In the genomic region with DNA sequence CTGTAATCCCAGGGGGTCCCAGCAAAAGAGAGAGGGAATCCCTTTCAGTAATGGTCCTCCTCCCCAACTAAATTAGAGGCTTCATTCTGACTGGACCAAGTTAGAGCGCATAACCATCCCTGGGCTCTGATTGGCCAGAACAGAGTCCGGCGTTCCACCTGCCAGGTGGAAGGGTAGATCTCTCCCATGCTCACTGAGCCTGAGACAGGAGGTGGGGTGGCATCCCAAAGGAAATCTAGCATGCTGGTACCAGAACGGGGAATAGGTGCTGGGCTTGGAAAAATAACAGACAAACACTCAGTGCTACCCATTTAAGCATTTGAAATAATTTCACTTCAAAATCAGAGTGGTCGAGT, we compare ENCODE assay signal across 19 cellular contexts. TPM values are rescaled to one million over a fixed set of nuclear protein-coding genes. Genes with fewer than 3 reads are reported as not detected.
A peak's percentile ranks its signal among the peaks of the same experiment; 100 is the strongest.
DNase-seq lines count a peak whose midpoint lies in the region; ATAC-seq and TF ChIP-seq lines count a peak whose summit lies in the region.
"Had no signal": no experiment of that assay in that cellular context is flagged by ENCODE, and none has a peak within 500 bp of the region (broad histone marks: within the 10 kb centered on the region; RNA-seq: fewer than 3 reads in every experiment).

No MANE protein-coding gene starts in this region.

- TF ChIP-seq POLR2A in erythroblast (IDR thresholded peaks at IDR 0.05; ENCODE audit: low read length), result no peak

- WGBS in SK-N-SH (ENCODE audit: low lambda C conversion rate), result 66% methylated on average over 5 of the region's 5 CpGs

- H3K36me3 ChIP-seq in BLaER1 (no peaks in the 10 kb centered on the region), SK-N-SH (replicated peaks in 1 of 2; ENCODE audit: control insufficient read depth in 1 of 2, insufficient read depth in 2 of 2, low read length in 1 of 2) (no peaks in the 10 kb centered on the region)
- H3K36me3 ChIP-seq: gastrocnemius medialis, HAP-1, Peyer's patch, uterus had no signal

- H3K27ac ChIP-seq in BLaER1 (no peak overlapping the region; the same call in 1 of the 2 replicates), SK-N-SH (ENCODE audit: low read depth in 2 of 2, low read length in 1 of 2) (no peak overlapping the region)
- H3K27ac ChIP-seq: gastrocnemius medialis, uterus, VCaP had no signal

- TF ChIP-seq CTCF in SK-N-SH (IDR thresholded peaks at IDR 0.05), result no peak

- CTCF ChIA-PET in SK-N-SH (lab: Yijun Ruan, JAX), result interaction anchor here (0.8 to 2.1 kb wide), 2 partner anchors 18 to 32 kb away, joined by 3 to 9 read pairs; no protein-coding TSS in a partner anchor

- H3K4me1 ChIP-seq in BLaER1 (peaks cover 22% of the 10 kb centered on the region), SK-N-SH (ENCODE audit: control insufficient read depth in 1 of 2, insufficient read depth in 2 of 2, low read depth in 1 of 2, low read length in 1 of 2) (no peaks in the 10 kb centered on the region)
- H3K4me1 ChIP-seq: Caco-2, gastrocnemius medialis, HAP-1, Peyer's patch, uterus had no signal

- no peaks in the 10 kb centered on the region for H3K27me3 ChIP-seq in BLaER1
- H3K27me3 ChIP-seq in SK-N-SH (ENCODE audit: insufficient read depth), result peaks cover 11% of the 10 kb centered on the region; the same call in 1 of the 2 replicates
- H3K27me3 ChIP-seq: Peyer's patch, uterus had no signal

- H3K4me2 ChIP-seq in BLaER1, result peak overlapping the region; percentile 36
- H3K4me2 ChIP-seq in SK-N-SH, result no peak overlapping the region

- TF ChIP-seq EP300 in SK-N-SH (IDR thresholded peaks at IDR 0.05; ENCODE audit: borderline replicate concordance in 1 of 2, low read depth in 1 of 2, low read length in 1 of 2), result no peak

- DNase-seq in erythroblast (lab: John Stamatoyannopoulos, UW) (no peak), hepatic stellate cell (ENCODE audit: low spot score) (no peak), LoVo (ENCODE audit: low spot score) (no peak), SK-N-SH (no peak)
- DNase-seq: activated gamma-delta T cell treated with Interleukin-2 at 50 U/mL for 16 hours; aorta; Caco-2; gastrocnemius medialis; MV-4-11; naive thymus-derived CD8-positive, alpha-beta T cell; NCI-H69; Peyer's patch; uterus had no signal

- no peaks in the 10 kb centered on the region for H3K9me2 ChIP-seq in SK-N-SH

- H3K79me2 ChIP-seq in SK-N-SH (ENCODE audit: insufficient read depth), result no peaks in the 10 kb centered on the region

- no peak overlapping the region for H2AFZ ChIP-seq in SK-N-SH (ENCODE audit: low read depth)

- H4K20me1 ChIP-seq in BLaER1 (no peaks in the 10 kb centered on the region), SK-N-SH (ENCODE audit: insufficient read depth) (no peaks in the 10 kb centered on the region)

- no peak for TF ChIP-seq RAD21 in SK-N-SH (IDR thresholded peaks at IDR 0.05; ENCODE audit: low read length)

- no peak overlapping the region for H3K9ac ChIP-seq in BLaER1
- H3K9ac ChIP-seq in SK-N-SH, result no peak overlapping the region

- H3K9me3 ChIP-seq in BLaER1, result peaks cover 34% of the 10 kb centered on the region
- peaks cover 10% of the 10 kb centered on the region; the same call in 1 of the 2 replicates for H3K9me3 ChIP-seq in SK-N-SH
- H3K9me3 ChIP-seq: gastrocnemius medialis, Peyer's patch, uterus had no signal

- ATAC-seq in GM18873 (IDR thresholded peaks at IDR 0.05; ENCODE audit: low FRiP score, unreplicated experiment), result peak; percentile 22
- peak; percentile 28 for ATAC-seq in HG02588 (IDR thresholded peaks at IDR 0.05; ENCODE audit: unreplicated experiment)
- ATAC-seq in HG03521 (IDR thresholded peaks at IDR 0.05; ENCODE audit: unreplicated experiment), result peak; percentile 23
- ATAC-seq: gastrocnemius medialis; naive thymus-derived CD8-positive, alpha-beta T cell had no signal

- H3K4me3 ChIP-seq in BLaER1 (no peak overlapping the region), SK-N-SH (ENCODE audit: low read depth in 2 of 2, low read length in 1 of 2) (no peak overlapping the region)
- H3K4me3 ChIP-seq: gastrocnemius medialis, HAP-1, Peyer's patch, uterus had no signal

- POLR2A ChIA-PET in SK-N-SH (lab: Yijun Ruan, JAX), result no interaction called here

- H3F3A ChIP-seq in SK-N-SH (replicated peaks; ENCODE audit: insufficient read depth), result no peaks in the 10 kb centered on the region

TF ChIP-seq in SK-N-SH, 30 proteins besides CTCF, POLR2A, EP300 and RAD21:
- TF ChIP-seq FOXM1 (IDR thresholded peaks at IDR 0.05; ENCODE audit: low read depth) (no peak), SMC3 (IDR thresholded peaks at IDR 0.05; ENCODE audit: low read depth, low read length) (no peak), IRF3 (IDR thresholded peaks at IDR 0.05; ENCODE audit: low read depth, low read length) (no peak), TAF1 (IDR thresholded peaks at IDR 0.05; ENCODE audit: borderline replicate concordance, low read depth, low read length) (no peak), MEF2A (IDR thresholded peaks at IDR 0.05; ENCODE audit: borderline replicate concordance, low read depth) (no peak), FOXJ3 (CRISPR knock-in tag; IDR thresholded peaks at IDR 0.05) (no peak), RCOR1 (IDR thresholded peaks at IDR 0.05; ENCODE audit: low read length) (no peak)
- TF ChIP-seq, protein P1, sequence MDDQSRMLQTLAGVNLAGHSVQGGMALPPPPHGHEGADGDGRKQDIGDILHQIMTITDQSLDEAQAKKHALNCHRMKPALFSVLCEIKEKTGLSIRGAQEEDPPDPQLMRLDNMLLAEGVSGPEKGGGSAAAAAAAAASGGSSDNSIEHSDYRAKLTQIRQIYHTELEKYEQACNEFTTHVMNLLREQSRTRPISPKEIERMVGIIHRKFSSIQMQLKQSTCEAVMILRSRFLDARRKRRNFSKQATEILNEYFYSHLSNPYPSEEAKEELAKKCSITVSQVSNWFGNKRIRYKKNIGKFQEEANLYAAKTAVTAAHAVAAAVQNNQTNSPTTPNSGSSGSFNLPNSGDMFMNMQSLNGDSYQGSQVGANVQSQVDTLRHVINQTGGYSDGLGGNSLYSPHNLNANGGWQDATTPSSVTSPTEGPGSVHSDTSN (IDR thresholded peaks at IDR 0.05), result no peak
TF ChIP-seq in SK-N-SH: peak in this region for 0.

RNA-seq across cellular contexts. Expression of gene TSPAN33, which starts 21.0 kb away (rescaled TPM):
- 6.9 and 7.2 TPM in 2 replicates for polyA plus RNA-seq in SK-N-SH (2012; rRNA removed)
- 4.4 and 6.6 TPM in 2 replicates for polyA plus RNA-seq in SK-N-SH (2012; cell fraction: cytosol; rRNA removed)
- 5.0 and 5.2 TPM in 2 replicates for polyA plus RNA-seq in SK-N-SH (2012; cell fraction: nucleus; rRNA removed)
